39 cellular contexts compared by ENCODE assay signal in genomic region chr16:13189250-13189649, GRCh38.
"Had no signal": no experiment of that assay in that cellular context is flagged by ENCODE, and none has a peak within 500 bp of the region (broad histone marks: within the 10 kb centered on the region; RNA-seq: fewer than 3 reads in every experiment).

No MANE protein-coding gene starts in this region.

- H3K27ac ChIP-seq: adrenal gland, ascending aorta, body of pancreas, brain microvascular endothelial cell, breast epithelium, cardiac muscle cell had no signal

- H3K4me1 ChIP-seq: ascending aorta, body of pancreas, breast epithelium had no signal

- H3K27ac Mint-ChIP-seq: activated naive CD4-positive, alpha-beta T cell treated with anti-CD3 and anti-CD28 coated beads for 36 hours; activated naive CD4-positive, alpha-beta T cell treated with anti-CD3 and anti-CD28 coated beads, Interleukin-2, amount 10 ng/mL, durations not matched to agents 7 days and 5 days; activated naive CD4-positive, alpha-beta T cell treated with anti-CD3 and anti-CD28 coated beads, Interleukin-2, amount 50 U/mL, for 24 hours; activated naive CD4-positive, alpha-beta T cell treated with anti-CD3 and anti-CD28 coated beads, Interleukin-2, amount 50 U/mL, for 72 hours; activated naive CD8-positive, alpha-beta T cell; activated naive CD8-positive, alpha-beta T cell treated with anti-CD3 and anti-CD28 coated beads for 36 hours; activated naive CD8-positive, alpha-beta T cell treated with anti-CD3 and anti-CD28 coated beads, Interleukin-2, amount 10 ng/mL, durations not matched to agents 7 days and 5 days; activated naive CD8-positive, alpha-beta T cell treated with anti-CD3 and anti-CD28 coated beads, Interleukin-2, amount 50 U/mL, for 24 hours; activated T-cell treated with anti-CD3 and anti-CD28 coated beads, Interleukin-2, amount 50 U/mL, for 24 hours; activated T-cell treated with anti-CD3 and anti-CD28 coated beads, Interleukin-2, amount 50 U/mL, for 72 hours; activated T-helper 1 cell treated with anti-CD3 and anti-CD28 coated beads, Interleukin-12 subunit alpha, Interleukin-12 subunit beta, Interleukin-2, Interleukin-4 antibody, amounts not matched to agents 30 ng/mL and 10 ng/mL and 1 ng/mL, durations not matched to agents 14 hours and 24 hours and 36 hours; activated T-helper 17 cell treated with anti-CD3 and anti-CD28 coated beads, Interleukin-2, amount 50 U/mL, for 72 hours; activated T-helper 2 cell treated with anti-CD3 and anti-CD28 coated beads, Interferon-gamma antibody, Interleukin-2, Interleukin-4, amounts not matched to agents 10 μg/mL and 5 μg/mL and 100 μg/mL, durations not matched to agents 14 hours and 24 hours and 36 hours; brain had no signal

- FAIRE-seq: astrocyte, bronchial epithelial cell had no signal

- H3K36me3 Mint-ChIP-seq: activated naive CD4-positive, alpha-beta T cell treated with anti-CD3 and anti-CD28 coated beads, Interleukin-2, amount 10 ng/mL, durations not matched to agents 7 days and 5 days; activated naive CD4-positive, alpha-beta T cell treated with anti-CD3 and anti-CD28 coated beads, Interleukin-2, amount 50 U/mL, for 24 hours; activated naive CD4-positive, alpha-beta T cell treated with anti-CD3 and anti-CD28 coated beads, Interleukin-2, amount 50 U/mL, for 72 hours; activated naive CD8-positive, alpha-beta T cell; activated naive CD8-positive, alpha-beta T cell treated with anti-CD3 and anti-CD28 coated beads for 36 hours; activated naive CD8-positive, alpha-beta T cell treated with anti-CD3 and anti-CD28 coated beads, Interleukin-2, amount 10 ng/mL, durations not matched to agents 7 days and 5 days; brain had no signal

- H3K36me3 ChIP-seq: adrenal gland, ascending aorta, brain microvascular endothelial cell, breast epithelium, cardiac muscle cell had no signal

- H3K27me3 Mint-ChIP-seq: activated naive CD4-positive, alpha-beta T cell treated with anti-CD3 and anti-CD28 coated beads, Interleukin-2, amount 10 ng/mL, durations not matched to agents 7 days and 5 days; activated naive CD8-positive, alpha-beta T cell treated with anti-CD3 and anti-CD28 coated beads, Interleukin-2, amount 10 ng/mL, durations not matched to agents 7 days and 5 days; activated T-cell treated with anti-CD3 and anti-CD28 coated beads, Interleukin-2, amount 50 U/mL, for 24 hours; activated T-helper 17 cell treated with anti-CD3 and anti-CD28 coated beads, Interleukin-2, amount 50 U/mL, for 72 hours; central memory CD8-positive, alpha-beta T cell had no signal

- H3K4me3 Mint-ChIP-seq: activated naive CD4-positive, alpha-beta T cell treated with anti-CD3 and anti-CD28 coated beads for 36 hours; activated naive CD4-positive, alpha-beta T cell treated with anti-CD3 and anti-CD28 coated beads, Interleukin-2, amount 10 ng/mL, durations not matched to agents 7 days and 5 days; activated naive CD4-positive, alpha-beta T cell treated with anti-CD3 and anti-CD28 coated beads, Interleukin-2, amount 50 U/mL, for 24 hours; activated naive CD8-positive, alpha-beta T cell; activated naive CD8-positive, alpha-beta T cell treated with anti-CD3 and anti-CD28 coated beads for 36 hours; activated naive CD8-positive, alpha-beta T cell treated with anti-CD3 and anti-CD28 coated beads, Interleukin-2, amount 10 ng/mL, durations not matched to agents 7 days and 5 days; activated naive CD8-positive, alpha-beta T cell treated with anti-CD3 and anti-CD28 coated beads, Interleukin-2, amount 50 U/mL, for 24 hours; activated T-cell treated with anti-CD3 and anti-CD28 coated beads, Interleukin-2, amount 50 U/mL, for 24 hours; activated T-cell treated with anti-CD3 and anti-CD28 coated beads, Interleukin-2, amount 50 U/mL, for 4 hours; activated T-cell treated with anti-CD3 and anti-CD28 coated beads, Interleukin-2, amount 50 U/mL, for 72 hours; activated T-helper 1 cell treated with anti-CD3 and anti-CD28 coated beads, Interleukin-12 subunit alpha, Interleukin-12 subunit beta, Interleukin-2, Interleukin-4 antibody, amounts not matched to agents 30 ng/mL and 10 ng/mL and 1 ng/mL, durations not matched to agents 14 hours and 24 hours and 36 hours; activated T-helper 17 cell treated with anti-CD3 and anti-CD28 coated beads, Interleukin-2, amount 50 U/mL, for 72 hours; brain; central memory CD8-positive, alpha-beta T cell had no signal

- H3K4me3 ChIP-seq: adrenal gland, ascending aorta, body of pancreas, breast epithelium, cardiac muscle cell had no signal

- DNase-seq: activated effector memory CD4-positive, alpha-beta T cell treated with anti-CD3 and anti-CD28 coated beads, Interleukin-2, amount 50 U/mL, for 16 hours; activated effector memory CD4-positive, alpha-beta T cell treated with Interleukin-2 at 50 U/mL for 16 hours; activated gamma-delta T cell; activated gamma-delta T cell treated with Interleukin-2 at 50 U/mL for 16 hours; activated naive CD4-positive, alpha-beta T cell; activated naive CD4-positive, alpha-beta T cell treated with anti-CD3 and anti-CD28 coated beads for 36 hours; activated naive CD4-positive, alpha-beta T cell treated with anti-CD3 and anti-CD28 coated beads, Interleukin-2, amount 10 ng/mL, durations not matched to agents 7 days and 5 days; activated naive CD4-positive, alpha-beta T cell treated with anti-CD3 and anti-CD28 coated beads, Interleukin-2, amount 50 U/mL, for 16 hours; activated naive CD4-positive, alpha-beta T cell treated with Interleukin-2 at 50 U/mL for 16 hours; activated naive CD8-positive, alpha-beta T cell treated with anti-CD3 and anti-CD28 coated beads for 36 hours; activated naive CD8-positive, alpha-beta T cell treated with anti-CD3 and anti-CD28 coated beads, Interleukin-2, amount 10 ng/mL, durations not matched to agents 7 days and 5 days; activated naive CD8-positive, alpha-beta T cell treated with anti-CD3 and anti-CD28 coated beads, Interleukin-2, amount 50 U/mL, for 24 hours; activated T-cell treated with anti-CD3 and anti-CD28 coated beads, Interleukin-2, amount 50 U/mL, for 24 hours; activated T-cell treated with anti-CD3 and anti-CD28 coated beads, Interleukin-2, amount 50 U/mL, for 4 hours; activated T-cell treated with anti-CD3 and anti-CD28 coated beads, Interleukin-2, amount 50 U/mL, for 48 hours; activated T-cell treated with anti-CD3 and anti-CD28 coated beads, Interleukin-2, amount 50 U/mL, for 72 hours; adrenal gland; amniotic stem cell; amygdala; anterior cingulate cortex; aorta; body of pancreas; brain microvascular endothelial cell; caudate nucleus; central memory CD4-positive, alpha-beta T cell; cerebellar nuclear complex had no signal

- H3K4me1 Mint-ChIP-seq: activated naive CD4-positive, alpha-beta T cell treated with anti-CD3 and anti-CD28 coated beads, Interleukin-2, amount 10 ng/mL, durations not matched to agents 7 days and 5 days; activated naive CD4-positive, alpha-beta T cell treated with anti-CD3 and anti-CD28 coated beads, Interleukin-2, amount 50 U/mL, for 24 hours; activated naive CD8-positive, alpha-beta T cell treated with anti-CD3 and anti-CD28 coated beads for 36 hours; activated naive CD8-positive, alpha-beta T cell treated with anti-CD3 and anti-CD28 coated beads, Interleukin-2, amount 10 ng/mL, durations not matched to agents 7 days and 5 days; activated naive CD8-positive, alpha-beta T cell treated with anti-CD3 and anti-CD28 coated beads, Interleukin-2, amount 50 U/mL, for 24 hours; activated T-helper 17 cell treated with anti-CD3 and anti-CD28 coated beads, Interleukin-2, amount 50 U/mL, for 72 hours; central memory CD8-positive, alpha-beta T cell had no signal

- H3K27me3 ChIP-seq: adrenal gland, ascending aorta, brain microvascular endothelial cell, breast epithelium, cardiac muscle cell had no signal

- H3K9me3 Mint-ChIP-seq: activated naive CD4-positive, alpha-beta T cell treated with anti-CD3 and anti-CD28 coated beads for 36 hours; activated naive CD4-positive, alpha-beta T cell treated with anti-CD3 and anti-CD28 coated beads, Interleukin-2, amount 50 U/mL, for 24 hours; activated naive CD8-positive, alpha-beta T cell treated with anti-CD3 and anti-CD28 coated beads for 36 hours; activated T-cell treated with anti-CD3 and anti-CD28 coated beads, Interleukin-2, amount 50 U/mL, for 4 hours had no signal

- ATAC-seq: activated naive CD4-positive, alpha-beta T cell treated with anti-CD3 and anti-CD28 coated beads, Interleukin-2, amount 50 U/mL, for 72 hours; activated naive CD8-positive, alpha-beta T cell treated with anti-CD3 and anti-CD28 coated beads, Interleukin-2, amount 50 U/mL, for 24 hours; activated T-cell treated with anti-CD3 and anti-CD28 coated beads, Interleukin-2, amount 50 U/mL, for 4 hours; activated T-cell treated with anti-CD3 and anti-CD28 coated beads, Interleukin-2, amount 50 U/mL, for 72 hours; activated T-helper 17 cell treated with anti-CD3 and anti-CD28 coated beads, Interleukin-2, amount 50 U/mL, for 72 hours; body of pancreas had no signal

- H3K9me3 ChIP-seq: adrenal gland, ascending aorta, body of pancreas, breast epithelium had no signal
